ENCODE assay signal across 20 cellular contexts in the genomic region with DNA sequence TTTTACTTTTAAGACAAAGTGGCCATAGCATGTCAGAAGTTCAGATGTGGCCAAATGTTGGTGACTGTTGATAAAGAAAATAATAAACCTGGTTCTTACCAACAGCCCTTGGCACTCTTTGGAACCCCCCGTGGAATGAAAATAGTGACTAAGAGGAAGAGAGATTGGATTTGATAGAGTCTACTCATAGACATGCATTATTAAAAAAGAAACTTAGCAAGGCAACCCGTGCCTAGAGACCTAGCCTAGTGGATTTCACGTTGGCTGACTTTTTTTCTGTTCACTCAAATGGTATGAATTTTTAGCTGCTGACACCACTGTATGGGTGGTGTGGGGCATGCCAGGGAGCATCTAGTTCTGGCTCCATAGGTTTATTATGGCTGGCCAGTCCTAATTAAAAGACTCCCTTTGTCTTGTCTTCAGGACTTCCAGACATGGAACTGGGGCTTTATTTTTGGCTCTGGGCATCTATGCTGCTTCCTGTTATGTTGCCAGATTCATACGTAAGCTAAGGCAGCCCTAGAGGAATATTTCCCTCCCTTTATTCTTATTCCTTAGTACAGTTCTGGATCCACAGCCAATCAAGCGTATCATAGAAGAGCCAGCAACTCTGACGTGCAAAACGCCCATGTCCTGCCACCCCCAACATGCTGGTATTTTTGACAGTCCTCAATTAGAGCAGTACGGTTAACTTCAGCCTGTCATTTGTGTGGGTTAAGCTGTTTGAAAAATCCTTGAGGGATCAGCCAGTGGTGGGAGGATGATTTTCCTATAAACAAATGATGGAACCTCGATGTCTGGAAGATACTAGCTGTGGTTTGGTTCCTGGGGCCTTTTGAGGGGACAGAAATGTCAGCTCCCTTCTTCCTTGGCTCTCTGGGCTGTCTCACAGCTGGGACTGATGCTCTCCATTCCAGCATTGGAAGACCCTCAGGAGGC.
DNase-seq lines count a peak whose midpoint lies in the region; ATAC-seq and TF ChIP-seq lines count a peak whose summit lies in the region.
"Had no signal": no experiment of that assay in that cellular context is flagged by ENCODE, and none has a peak within 500 bp of the region (broad histone marks: within the 10 kb centered on the region; RNA-seq: fewer than 3 reads in every experiment).

No MANE protein-coding gene starts in this region.

- in situ Hi-C loops in mammary epithelial cell (cut with MboI; ENCODE audit: low sequenced_read_pairs in 2 of 2): no loop called here

- DNase-seq in HFFc6: no peak
- no peak for DNase-seq in mammary epithelial cell
- peak; percentile 29 for DNase-seq in mesenchymal stem cell
- DNase-seq in caudate nucleus (lab: John Stamatoyannopoulos, UW): no peak
- no peak for DNase-seq in effector memory CD4-positive, alpha-beta T cell
- DNase-seq in NCI-H1092 (lab: John Stamatoyannopoulos, UW): no peak
- DNase-seq: adrenal gland; CD4-positive, alpha-beta T cell; DMS79 treated with DMSO at 0.1 percent for 48 hours; HCEC 1CT; Karpas-422; NCI-H1436; stimulated activated naive CD8-positive, alpha-beta T cell treated with anti-CD3 and anti-CD28 coated beads, Interleukin-15, Interleukin-2, amounts not matched to agents 100 U/mL and 50 U/mL, for 24 hours; T-helper 1 cell had no signal

- dilution Hi-C loops in mammary epithelial cell (cut with HindIII; ENCODE audit: low sequenced_read_pairs): no loop called here

- peak overlapping the region; percentile 18 for H3K4me2 ChIP-seq in mammary epithelial cell (ENCODE audit: insufficient read depth, low read depth, low read length)
- no peak overlapping the region for H3K4me2 ChIP-seq in mesenchymal stem cell (ENCODE audit: low read length, poor library complexity, severe bottlenecking)

- H3K79me1 ChIP-seq in mesenchymal stem cell (replicated peaks; ENCODE audit: low read length, poor library complexity, severe bottlenecking): no peaks in the 10 kb centered on the region

- no peaks in the 10 kb centered on the region for H3K36me3 ChIP-seq in ACC112 (ENCODE audit: insufficient read depth, low read length)
- no peaks in the 10 kb centered on the region for H3K36me3 ChIP-seq in mammary epithelial cell (ENCODE audit: insufficient read depth, low read length)
- no peaks in the 10 kb centered on the region for H3K36me3 ChIP-seq in mesenchymal stem cell (ENCODE audit: control insufficient read depth in 1 of 2, insufficient read depth in 2 of 2, low read depth in 1 of 2, low read length in 2 of 2)
- H3K36me3 ChIP-seq in effector memory CD4-positive, alpha-beta T cell (ENCODE audit: control insufficient read depth, insufficient read depth, low read length): no peaks in the 10 kb centered on the region
- H3K36me3 ChIP-seq: adrenal gland had no signal

- no peak overlapping the region for H4K91ac ChIP-seq in mesenchymal stem cell (ENCODE audit: low read length)

- no peak overlapping the region for H3K27ac Mint-ChIP-seq in HFFc6
- H3K27ac Mint-ChIP-seq: CD4-positive, alpha-beta T cell; nephron had no signal

- peak overlapping the region; percentile 15; the same call in 1 of the 2 replicates for H3K4me3 Mint-ChIP-seq in HFFc6
- H3K4me3 Mint-ChIP-seq: CD4-positive, alpha-beta T cell; nephron had no signal

- H3K9ac ChIP-seq in mammary epithelial cell (ENCODE audit: insufficient read depth, low read length) (no peak overlapping the region), mesenchymal stem cell (ENCODE audit: low read length) (peak overlapping the region; percentile 2)

- no peaks in the 10 kb centered on the region for H3K36me3 Mint-ChIP-seq in HFFc6 (ENCODE audit: low read depth)

- H4K8ac ChIP-seq in mesenchymal stem cell (ENCODE audit: low read length): no peak overlapping the region

- TF ChIP-seq CTCF in HFFc6 (IDR thresholded peaks at IDR 0.05): no peak
- TF ChIP-seq CTCF in mammary epithelial cell (conservative IDR thresholded peaks at IDR 0.05 in 1 of 2, IDR thresholded peaks at IDR 0.05 in 1 of 2; ENCODE audit: extremely low read depth in 1 of 2, insufficient read depth in 1 of 2, low read depth in 1 of 2, low read length in 2 of 2): no peak

- H3K9me3 ChIP-seq in mammary epithelial cell (replicated peaks; ENCODE audit: insufficient read depth, low read length) (no peaks in the 10 kb centered on the region), mesenchymal stem cell (ENCODE audit: control insufficient read depth, low read length) (no peaks in the 10 kb centered on the region)
- H3K9me3 ChIP-seq in effector memory CD4-positive, alpha-beta T cell (ENCODE audit: control insufficient read depth, low read length): no peaks in the 10 kb centered on the region
- H3K9me3 ChIP-seq: adrenal gland had no signal

- no peak overlapping the region for H2AK5ac ChIP-seq in mesenchymal stem cell (ENCODE audit: low read length, severe bottlenecking)

- BruUV-seq in mammary epithelial cell (replicated peaks; lab: Mats Ljungman, UMichigan): no TSS peak

- H3K79me2 ChIP-seq in ACC112 (ENCODE audit: control insufficient read depth, insufficient read depth, low read length, unreplicated experiment) (no peaks in the 10 kb centered on the region), mammary epithelial cell (ENCODE audit: insufficient read depth, low read length) (no peaks in the 10 kb centered on the region)

- peaks cover 6% of the 10 kb centered on the region for H3K4me1 Mint-ChIP-seq in HFFc6 (ENCODE audit: low read depth)

- H3K27me3 ChIP-seq in ACC112 (ENCODE audit: insufficient read depth, low read length) (no peaks in the 10 kb centered on the region), mammary epithelial cell (ENCODE audit: insufficient read depth, low read length) (no peaks in the 10 kb centered on the region), mesenchymal stem cell (ENCODE audit: control insufficient read depth in 1 of 2, insufficient read depth in 1 of 2, low read length in 2 of 2) (no peaks in the 10 kb centered on the region)
- no peaks in the 10 kb centered on the region for H3K27me3 ChIP-seq in effector memory CD4-positive, alpha-beta T cell (replicated peaks; ENCODE audit: control insufficient read depth, insufficient read depth, low read length, poor library complexity, severe bottlenecking)
- H3K27me3 ChIP-seq: adrenal gland had no signal

- H3K27ac ChIP-seq in ACC112 (ENCODE audit: low read depth, low read length) (peak overlapping the region; percentile 26; the same call in 1 of the 2 replicates), mammary epithelial cell (ENCODE audit: insufficient read depth, low read depth, low read length) (no peak overlapping the region), mesenchymal stem cell (ENCODE audit: low read length, poor library complexity, severe bottlenecking) (peak overlapping the region; percentile 43), caudate nucleus (ENCODE audit: low read depth, low read length) (no peak overlapping the region)
- H3K27ac ChIP-seq in effector memory CD4-positive, alpha-beta T cell (ENCODE audit: insufficient read depth, low read length, poor library complexity, severe bottlenecking): no peak overlapping the region
- H3K27ac ChIP-seq: adrenal gland, RWPE1, VCaP had no signal

- H3K27me3 Mint-ChIP-seq in HFFc6 (ENCODE audit: insufficient read depth): no peaks in the 10 kb centered on the region
- H3K27me3 Mint-ChIP-seq: CD4-positive, alpha-beta T cell had no signal

- intact Hi-C loops in mammary epithelial cell (cut with micrococcal nuclease): no loop called here

- H2AFZ ChIP-seq in ACC112 (ENCODE audit: low read length, unreplicated experiment) (peak overlapping the region; percentile 33), mammary epithelial cell (ENCODE audit: low read depth, low read length) (peak overlapping the region; percentile 78), mesenchymal stem cell (ENCODE audit: low read depth, low read length) (no peak overlapping the region)

- ATAC-seq in HG03196 (IDR thresholded peaks at IDR 0.05; ENCODE audit: unreplicated experiment): no peak
- ATAC-seq: stimulated activated naive CD8-positive, alpha-beta T cell treated with anti-CD3 and anti-CD28 coated beads, Interleukin-15, Interleukin-2, amounts not matched to agents 100 U/mL and 50 U/mL, for 24 hours had no signal

- 16% methylated on average over 9 of the region's 9 CpGs for WGBS in mammary epithelial cell (ENCODE audit: low coverage, missing lambda C conversion rate)
- WGBS in mesenchymal stem cell: 80% methylated on average over 8 of the region's 9 CpGs

- H3K4me3 ChIP-seq in ACC112 (ENCODE audit: low read depth, low read length) (peak overlapping the region; percentile 22), mammary epithelial cell (replicated peaks in 1 of 3; ENCODE audit: insufficient read depth in 1 of 3, low read depth in 2 of 3, low read length in 3 of 3) (no peak overlapping the region), mesenchymal stem cell (ENCODE audit: insufficient read depth in 1 of 2, low read depth in 1 of 2, low read length in 2 of 2) (peak overlapping the region in 1 of 2 experiments; percentile 9)
- no peak overlapping the region for H3K4me3 ChIP-seq in effector memory CD4-positive, alpha-beta T cell (ENCODE audit: insufficient read depth, low read depth, low read length, poor library complexity, severe bottlenecking)
- H3K4me3 ChIP-seq: adrenal gland, lung had no signal

- no peak overlapping the region for H3K4ac ChIP-seq in mesenchymal stem cell (ENCODE audit: low read depth in 1 of 2, low read length in 2 of 2)

- no peak overlapping the region for H2BK12ac ChIP-seq in mesenchymal stem cell (ENCODE audit: low read length in 2 of 2)

- H3K9me3 Mint-ChIP-seq in HFFc6: peaks cover 6% of the 10 kb centered on the region; the same call in 1 of the 2 replicates
- H3K9me3 Mint-ChIP-seq: CD4-positive, alpha-beta T cell; nephron had no signal

- no peak overlapping the region for H2BK120ac ChIP-seq in mesenchymal stem cell (ENCODE audit: low read depth, low read length)

- peaks cover 13% of the 10 kb centered on the region for H3K4me1 ChIP-seq in ACC112 (ENCODE audit: control insufficient read depth, insufficient read depth, low read length, unreplicated experiment)
- peaks cover 5% of the 10 kb centered on the region for H3K4me1 ChIP-seq in mammary epithelial cell (ENCODE audit: insufficient read depth, low read length)
- H3K4me1 ChIP-seq in mesenchymal stem cell (ENCODE audit: control insufficient read depth, insufficient read depth, low read depth, low read length): peaks cover 6% of the 10 kb centered on the region
- H3K4me1 ChIP-seq in effector memory CD4-positive, alpha-beta T cell (ENCODE audit: control insufficient read depth, insufficient read depth, low read length, poor library complexity, severe bottlenecking): no peaks in the 10 kb centered on the region
- H3K4me1 ChIP-seq: adrenal gland had no signal

- no peak overlapping the region for H2BK15ac ChIP-seq in mesenchymal stem cell (ENCODE audit: low read depth, poor library complexity, severe bottlenecking)

- no peaks in the 10 kb centered on the region for H4K20me1 ChIP-seq in mammary epithelial cell (ENCODE audit: insufficient read depth, low read length)

- no peak overlapping the region for H3K14ac ChIP-seq in mesenchymal stem cell (ENCODE audit: low read length in 2 of 2)

- peak overlapping the region in 1 of 2 experiments; percentile 42 for H3K23ac ChIP-seq in mesenchymal stem cell (ENCODE audit: low read length in 2 of 2)

- CTCF ChIA-PET in mammary epithelial cell (lab: Charles Lee; ENCODE audit: low non-redundant PET): no interaction called here

- no peak overlapping the region for H2BK5ac ChIP-seq in mesenchymal stem cell (ENCODE audit: low read depth, low read length, poor library complexity, severe bottlenecking)

- H3K18ac ChIP-seq in mesenchymal stem cell (ENCODE audit: low read depth in 1 of 2, low read length in 2 of 2): no peak overlapping the region

Comparison
In these comparisons a context has a peak if more than half of its experiments do, and no peak if none do; other contexts are left out.
1. H3K27ac ChIP-seq: peak in ACC112 (single experiment) and mesenchymal stem cell (single experiment); none in mammary epithelial cell (single experiment), caudate nucleus (single experiment) and effector memory CD4-positive, alpha-beta T cell (single experiment).